8 cellular contexts compared by ENCODE assay signal in the genomic region with DNA sequence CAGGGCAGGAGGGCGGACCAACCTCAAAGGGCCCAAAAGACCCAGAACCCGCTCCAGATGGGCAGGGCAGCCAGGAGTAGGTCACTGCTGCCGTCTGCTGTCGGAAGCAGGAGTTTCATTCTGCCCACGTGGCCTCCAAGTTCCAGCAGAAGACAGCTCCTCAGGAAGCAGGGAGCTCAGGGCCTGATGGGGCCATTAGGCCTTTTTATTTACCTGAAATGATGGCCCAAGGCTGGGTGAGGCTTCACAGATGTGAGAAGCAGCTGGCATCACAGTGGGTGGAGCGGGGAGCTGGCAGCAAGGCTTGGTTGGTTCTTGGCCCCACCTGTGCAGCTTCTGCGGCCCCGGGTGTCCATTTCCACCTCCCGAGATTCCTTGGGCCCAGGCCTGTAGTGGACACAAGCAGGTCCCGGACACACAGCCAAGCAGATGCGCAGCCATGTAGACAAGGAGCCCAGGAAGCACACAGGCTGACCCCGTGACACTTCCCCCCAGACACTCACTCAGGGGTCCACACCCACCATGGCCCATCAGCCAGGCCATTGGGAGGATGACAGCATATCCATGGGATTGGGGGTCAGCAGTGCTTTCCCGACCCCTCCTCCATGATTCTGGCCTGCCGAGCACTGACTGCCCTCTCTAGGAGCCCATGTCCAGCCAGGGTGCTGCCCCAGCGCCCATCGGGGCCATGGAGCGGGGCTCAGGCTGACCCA.
DNase-seq lines count a peak whose midpoint lies in the region; ATAC-seq lines count a peak whose summit lies in the region.

No MANE protein-coding gene starts in this region.

- DNase-seq in NCI-H1417 (lab: John Stamatoyannopoulos, UW), result peak in 2 of 3 experiments; percentile 19 to 65
- DNase-seq in NCI-H1417 treated with DMSO at 0.1 percent for 48 hours (lab: John Stamatoyannopoulos, UW), result no peak
- peak in 47 of 58 donors; percentile 4 to 66 (median 30) for DNase-seq in anterior cingulate cortex (lab: John Stamatoyannopoulos, UW)
- peak; percentile 13 to 28 for DNase-seq in hippocampal formation (lab: John Stamatoyannopoulos, UW)
- peak in 33 of 49 donors; percentile 12 to 58 (median 39) for DNase-seq in substantia nigra (lab: John Stamatoyannopoulos, UW)
- no peak for DNase-seq in HCEC 1CT

- no peak overlapping the region for H3K27ac ChIP-seq in substantia nigra (ENCODE audit: low read depth, low read length, poor library complexity, severe bottlenecking)

- ATAC-seq in GM21515 (IDR thresholded peaks at IDR 0.05; ENCODE audit: unreplicated experiment) (no peak), HG03565 (IDR thresholded peaks at IDR 0.05; ENCODE audit: unreplicated experiment) (no peak)

Comparison
In these comparisons a context has a peak if more than half of its experiments do, and no peak if none do; other contexts are left out.
1. DNase-seq: peak in NCI-H1417 (2 of 3), anterior cingulate cortex (47 of 58), hippocampal formation (2 of 2) and substantia nigra (33 of 49); none in NCI-H1417 treated with DMSO at 0.1 percent for 48 hours (single experiment) and HCEC 1CT (single experiment).